Comparison of ENCODE assay signal across 19 cellular contexts in genomic region chrX:81414630-81415029, GRCh38.
A peak's percentile ranks its signal among the peaks of the same experiment; 100 is the strongest.
DNase-seq lines count a peak whose midpoint lies in the region; ATAC-seq, FAIRE-seq and TF ChIP-seq lines count a peak whose summit lies in the region.
"Had no signal": no experiment of that assay in that cellular context is flagged by ENCODE, and none has a peak within 500 bp of the region (broad histone marks: within the 10 kb centered on the region; RNA-seq: fewer than 3 reads in every experiment).

No MANE protein-coding gene starts in this region.

- H3K4me3 Mint-ChIP-seq in HFFc6 (no peak overlapping the region), immature natural killer cell (no peak overlapping the region)
- no peak overlapping the region for H3K4me3 Mint-ChIP-seq in stimulated activated naive B cell treated with anti-CD40 and anti-IgM and Interleukin-4, amounts not matched to agents 10 μg/mL and 1 μg/mL and 100 μg/mL, for 72 hours
- H3K4me3 Mint-ChIP-seq: activated T-helper 1 cell treated with anti-CD3 and anti-CD28 coated beads, Interleukin-12 subunit alpha, Interleukin-12 subunit beta, Interleukin-2, Interleukin-4 antibody, amounts not matched to agents 30 ng/mL and 10 ng/mL and 1 ng/mL, durations not matched to agents 14 hours and 24 hours and 36 hours; dendritic cell treated with granulocyte-macrophage colony-stimulating factor and Interleukin-4, amounts not matched to agents 40 ng/mL and 50 ng/mL, for 4 days; natural killer cell treated with Interleukin-12 subunit alpha and Interleukin-12 subunit beta and Interleukin-15 and Interleukin-18, amount 100 ng/mL, for 72 hours; stimulated activated memory B cell treated with anti-CD40 and anti-IgM and Interleukin-4, amounts not matched to agents 10 μg/mL and 1 μg/mL and 100 μg/mL, for 72 hours had no signal

- no peak overlapping the region for H3K4me2 ChIP-seq in A549

- H3K9me3 Mint-ChIP-seq in HFFc6 (no peaks in the 10 kb centered on the region), immature natural killer cell (no peaks in the 10 kb centered on the region)
- H3K9me3 Mint-ChIP-seq in stimulated activated naive B cell treated with anti-CD40 and anti-IgM and Interleukin-4, amounts not matched to agents 10 μg/mL and 1 μg/mL and 100 μg/mL, for 72 hours: no peaks in the 10 kb centered on the region
- H3K9me3 Mint-ChIP-seq: activated T-helper 1 cell treated with anti-CD3 and anti-CD28 coated beads, Interleukin-12 subunit alpha, Interleukin-12 subunit beta, Interleukin-2, Interleukin-4 antibody, amounts not matched to agents 30 ng/mL and 10 ng/mL and 1 ng/mL, durations not matched to agents 14 hours and 24 hours and 36 hours; dendritic cell treated with granulocyte-macrophage colony-stimulating factor and Interleukin-4, amounts not matched to agents 40 ng/mL and 50 ng/mL, for 4 days; stimulated activated memory B cell treated with anti-CD40 and anti-IgM and Interleukin-4, amounts not matched to agents 10 μg/mL and 1 μg/mL and 100 μg/mL, for 72 hours had no signal

- POLR2A ChIA-PET in A549 (lab: Yijun Ruan, JAX): no interaction called here

- H3K4me1 ChIP-seq in A549: no peaks in the 10 kb centered on the region
- H3K4me1 ChIP-seq: HAP-1, sigmoid colon had no signal

- H3K9me3 ChIP-seq in A549: no peaks in the 10 kb centered on the region
- H3K9me3 ChIP-seq: HAP-1, sigmoid colon had no signal

- peak; percentile 22 to 33; a peak in 2 of 5 replicates for TF ChIP-seq RAD21 in A549 (conservative IDR thresholded peaks at IDR 0.05 in 1 of 2, IDR thresholded peaks at IDR 0.05 in 1 of 2)

- H3K4me3 ChIP-seq in A549: no peak overlapping the region
- H3K4me3 ChIP-seq: HAP-1, K562, sigmoid colon had no signal

- TF ChIP-seq CTCF in A549 (IDR thresholded peaks at IDR 0.05) (0 out of 3 replicates have a peak, but pooled peaks have one; percentile 14), HFFc6 (IDR thresholded peaks at IDR 0.05) (peak; percentile 44), VCaP (conservative IDR thresholded peaks at IDR 0.05) (peak; percentile 21; the same call in 1 of the 2 replicates)

- no peaks in the 10 kb centered on the region for H3K27me3 Mint-ChIP-seq in HFFc6 (ENCODE audit: insufficient read depth)
- H3K27me3 Mint-ChIP-seq in stimulated activated naive B cell treated with anti-CD40 and anti-IgM and Interleukin-4, amounts not matched to agents 10 μg/mL and 1 μg/mL and 100 μg/mL, for 72 hours: no peaks in the 10 kb centered on the region
- peaks cover 0 to 4% (median 2%) of the 10 kb centered on the region in 3 donors for H3K27me3 Mint-ChIP-seq in immature natural killer cell (ENCODE audit: low read depth in 3 of 3)
- H3K27me3 Mint-ChIP-seq: stimulated activated memory B cell treated with anti-CD40 and anti-IgM and Interleukin-4, amounts not matched to agents 10 μg/mL and 1 μg/mL and 100 μg/mL, for 72 hours had no signal

- no peak overlapping the region for H3K27ac Mint-ChIP-seq in HFFc6
- H3K27ac Mint-ChIP-seq in stimulated activated naive B cell treated with anti-CD40 and anti-IgM and Interleukin-4, amounts not matched to agents 10 μg/mL and 1 μg/mL and 100 μg/mL, for 72 hours: no peak overlapping the region
- no peak overlapping the region for H3K27ac Mint-ChIP-seq in immature natural killer cell
- H3K27ac Mint-ChIP-seq: activated T-helper 1 cell treated with anti-CD3 and anti-CD28 coated beads, Interleukin-12 subunit alpha, Interleukin-12 subunit beta, Interleukin-2, Interleukin-4 antibody, amounts not matched to agents 30 ng/mL and 10 ng/mL and 1 ng/mL, durations not matched to agents 14 hours and 24 hours and 36 hours; dendritic cell treated with granulocyte-macrophage colony-stimulating factor and Interleukin-4, amounts not matched to agents 40 ng/mL and 50 ng/mL, for 4 days; natural killer cell treated with Interleukin-12 subunit alpha and Interleukin-12 subunit beta and Interleukin-15 and Interleukin-18, amount 100 ng/mL, for 72 hours; stimulated activated memory B cell treated with anti-CD40 and anti-IgM and Interleukin-4, amounts not matched to agents 10 μg/mL and 1 μg/mL and 100 μg/mL, for 72 hours had no signal

- H3K4me1 Mint-ChIP-seq in HFFc6 (ENCODE audit: low read depth) (no peaks in the 10 kb centered on the region), immature natural killer cell (no peaks in the 10 kb centered on the region)
- H3K4me1 Mint-ChIP-seq in stimulated activated naive B cell treated with anti-CD40 and anti-IgM and Interleukin-4, amounts not matched to agents 10 μg/mL and 1 μg/mL and 100 μg/mL, for 72 hours: no peaks in the 10 kb centered on the region
- H3K4me1 Mint-ChIP-seq: stimulated activated memory B cell treated with anti-CD40 and anti-IgM and Interleukin-4, amounts not matched to agents 10 μg/mL and 1 μg/mL and 100 μg/mL, for 72 hours had no signal

- ATAC-seq in A549: no peak
- no peak for ATAC-seq in stimulated activated naive B cell treated with anti-CD40 and anti-IgM and Interleukin-4, amounts not matched to agents 10 μg/mL and 1 μg/mL and 100 μg/mL, for 72 hours (replicated peaks)
- no peak for ATAC-seq in HG02840 (IDR thresholded peaks at IDR 0.05; ENCODE audit: low FRiP score, unreplicated experiment)
- ATAC-seq: K562; natural killer cell treated with Interleukin-12 subunit alpha and Interleukin-12 subunit beta and Interleukin-15 and Interleukin-18, amount 100 ng/mL, for 72 hours; stimulated activated memory B cell treated with anti-CD40 and anti-IgM and Interleukin-4, amounts not matched to agents 10 μg/mL and 1 μg/mL and 100 μg/mL, for 72 hours had no signal

- no peak for TF ChIP-seq EP300 in A549 (IDR thresholded peaks at IDR 0.05)

- no peak for TF ChIP-seq POLR2A in A549 (IDR thresholded peaks at IDR 0.05; ENCODE audit: low read length)

- 2% methylated on average over 3 of the region's 3 CpGs for WGBS in A549 (ENCODE audit: missing lambda C conversion rate)

- CTCF ChIA-PET in A549 (lab: Yijun Ruan, JAX): no interaction called here

- DNase-seq in A549 (ENCODE audit: low read depth in 1 of 2, low spot score in 1 of 2) (no peak), HFFc6 (no peak), immature natural killer cell (no peak), NCI-H2171 treated with DMSO at 0.1 percent for 48 hours (lab: John Stamatoyannopoulos, UW) (no peak)
- DNase-seq in stimulated activated naive B cell treated with anti-CD40 and anti-IgM and Interleukin-4, amounts not matched to agents 10 μg/mL and 1 μg/mL and 100 μg/mL, for 72 hours: no peak
- DNase-seq: activated CD4-positive, alpha-beta T cell treated with anti-CD3 and anti-CD28 coated beads, Interleukin-2, amount 50 U/mL, for 4 hours; amygdala; NCI-H1436; sigmoid colon; T-helper 9 cell had no signal

- H3K27ac ChIP-seq in A549 (no peak overlapping the region), VCaP (no peak overlapping the region)
- H3K27ac ChIP-seq: sigmoid colon had no signal

- H3K36me3 Mint-ChIP-seq in HFFc6 (ENCODE audit: low read depth): no peaks in the 10 kb centered on the region
- H3K36me3 Mint-ChIP-seq in stimulated activated naive B cell treated with anti-CD40 and anti-IgM and Interleukin-4, amounts not matched to agents 10 μg/mL and 1 μg/mL and 100 μg/mL, for 72 hours: no peaks in the 10 kb centered on the region
- no peaks in the 10 kb centered on the region for H3K36me3 Mint-ChIP-seq in immature natural killer cell
- H3K36me3 Mint-ChIP-seq: natural killer cell treated with Interleukin-12 subunit alpha and Interleukin-12 subunit beta and Interleukin-15 and Interleukin-18, amount 100 ng/mL, for 72 hours; stimulated activated memory B cell treated with anti-CD40 and anti-IgM and Interleukin-4, amounts not matched to agents 10 μg/mL and 1 μg/mL and 100 μg/mL, for 72 hours had no signal

- FAIRE-seq in A549 (lab: Jason Lieb, UNC): peak; percentile 99
- peak; percentile 79 for FAIRE-seq in islet of Langerhans (lab: Jason Lieb, UNC)
- FAIRE-seq: K562 had no signal

TF ChIP-seq in A549, 52 proteins besides CTCF, POLR2A, EP300 and RAD21:
- no peak for TF ChIP-seq CEBPB (IDR thresholded peaks at IDR 0.05)
- TF ChIP-seq ZSCAN20 (CRISPR knock-in tag; IDR thresholded peaks at IDR 0.05): no peak
- no peak for TF ChIP-seq PBX3 (IDR thresholded peaks at IDR 0.05)
- TF ChIP-seq NPAS2 (CRISPR knock-in tag; IDR thresholded peaks at IDR 0.05; ENCODE audit: borderline replicate concordance): no peak
- no peak for TF ChIP-seq ESRRA (IDR thresholded peaks at IDR 0.05; ENCODE audit: borderline replicate concordance, low read length)
- TF ChIP-seq HOXA7 (CRISPR knock-in tag; IDR thresholded peaks at IDR 0.05): no peak
- no peak for TF ChIP-seq SREBF2 (IDR thresholded peaks at IDR 0.05)
- no peak for TF ChIP-seq HDAC2 (IDR thresholded peaks at IDR 0.05)
- no peak for TF ChIP-seq JUN (IDR thresholded peaks at IDR 0.05)
- no peak for TF ChIP-seq EHF (CRISPR knock-in tag; IDR thresholded peaks at IDR 0.05)
- TF ChIP-seq BHLHE40 (IDR thresholded peaks at IDR 0.05; ENCODE audit: low read depth, low read length): no peak
